1 cellular context compared by ENCODE assay signal in genomic region chr20:33465536-33466302, GRCh38.
TF ChIP-seq lines count a peak whose summit lies in the region.

No MANE protein-coding gene starts in this region.

TF ChIP-seq in SK-N-SH, 30 proteins besides CTCF, POLR2A, EP300 and RAD21 (continued from another document):
- no peak for TF ChIP-seq NFIC (IDR thresholded peaks at IDR 0.05; ENCODE audit: borderline replicate concordance)
